ENCODE assay signal across 21 cellular contexts in genomic region chr4:140170299-140170698, GRCh38. TPM values are rescaled to one million over a fixed set of nuclear protein-coding genes. Genes with fewer than 3 reads are reported as not detected.
A peak's percentile ranks its signal among the peaks of the same experiment; 100 is the strongest.
DNase-seq lines count a peak whose midpoint lies in the region; ATAC-seq, FAIRE-seq and TF ChIP-seq lines count a peak whose summit lies in the region.
"Had no signal": no experiment of that assay in that cellular context is flagged by ENCODE, and none has a peak within 500 bp of the region (broad histone marks: within the 10 kb centered on the region; RNA-seq: fewer than 3 reads in every experiment).

No MANE protein-coding gene starts in this region.

- BruUV-seq in HepG2 (replicated peaks; lab: Mats Ljungman, UMichigan): no TSS peak

- no peak for ATAC-seq in HepG2
- ATAC-seq in right lobe of liver: peak; percentile 45 to 74 (median 69)
- ATAC-seq in HG02623 (IDR thresholded peaks at IDR 0.05; ENCODE audit: unreplicated experiment): no peak
- ATAC-seq: A549; CD8-positive, alpha-beta T cell had no signal

- no peak for TF ChIP-seq CTCF in astrocyte (IDR thresholded peaks at IDR 0.05; ENCODE audit: insufficient read depth, low read depth, low read length)
- no peak for TF ChIP-seq CTCF in HepG2 (CRISPR knock-in tag; IDR thresholded peaks at IDR 0.05)
- no peak for TF ChIP-seq CTCF in right lobe of liver (IDR thresholded peaks at IDR 0.05)

- H3K27ac ChIP-seq in astrocyte (ENCODE audit: low read depth, low read length) (no peak overlapping the region), HepG2 (ENCODE audit: extremely low read length, insufficient read depth, low read length) (no peak overlapping the region), right lobe of liver (no peak overlapping the region)
- H3K27ac ChIP-seq: 22Rv1; A549; BLaER1 treated with 17β-estradiol and CSF1 and Interleukin-3, amounts not matched to agents 10 nM and 100 nM; C4-2B had no signal

- H3K27ac Mint-ChIP-seq in astrocyte (ENCODE audit: unreplicated experiment): no peak overlapping the region
- H3K27ac Mint-ChIP-seq: B cell; CD4-positive, alpha-beta T cell; CD8-positive, alpha-beta T cell had no signal

- no peak for TF ChIP-seq RAD21 in HepG2 (CRISPR knock-in tag; IDR thresholded peaks at IDR 0.05)

- no peak overlapping the region for H2AFZ ChIP-seq in astrocyte (ENCODE audit: low read depth, low read length)
- no peak overlapping the region for H2AFZ ChIP-seq in HepG2 (ENCODE audit: low read length)

- FAIRE-seq in astrocyte (lab: Jason Lieb, UNC): peak; percentile 26
- no peak for FAIRE-seq in HepG2 (lab: Jason Lieb, UNC)
- FAIRE-seq: A549, D721Med, G401.6, GM12891, GM19239 had no signal

- DNase-seq in astrocyte (ENCODE audit: low read depth): no peak
- DNase-seq in HepG2 (ENCODE audit: low spot score): no peak
- DNase-seq in right lobe of liver: no peak
- no peak for DNase-seq in activated T-cell treated with anti-CD3 and anti-CD28 coated beads, Interleukin-2, amount 50 U/mL, for 1 hour
- DNase-seq: AML-193; Caco-2; Calu3; CD4-positive, alpha-beta T cell; CD8-positive, alpha-beta T cell; DMS79 treated with DMSO at 0.1 percent for 48 hours; GF-D8 had no signal

- no peaks in the 10 kb centered on the region for H4K20me1 ChIP-seq in astrocyte (ENCODE audit: insufficient read depth, low read length)
- no peaks in the 10 kb centered on the region for H4K20me1 ChIP-seq in HepG2 (ENCODE audit: insufficient read depth, low read length)
- H4K20me1 ChIP-seq: BLaER1 treated with 17β-estradiol and CSF1 and Interleukin-3, amounts not matched to agents 10 nM and 100 nM had no signal

- intact Hi-C loops in HepG2 (cut with micrococcal nuclease; ENCODE audit: unreplicated experiment) (no loop called here), right lobe of liver (cut with DNase I) (no loop called here)

- H3K9me3 ChIP-seq in astrocyte (ENCODE audit: insufficient read depth, low read depth, low read length): no peaks in the 10 kb centered on the region
- H3K9me3 ChIP-seq in HepG2 (ENCODE audit: low read length): no peaks in the 10 kb centered on the region
- H3K9me3 ChIP-seq in right lobe of liver: no peaks in the 10 kb centered on the region
- H3K9me3 ChIP-seq: A549, Caco-2 had no signal

- no peaks in the 10 kb centered on the region for H3K36me3 ChIP-seq in astrocyte (ENCODE audit: insufficient read depth, low read length)
- no peaks in the 10 kb centered on the region for H3K36me3 ChIP-seq in HepG2 (replicated peaks in 1 of 2; ENCODE audit: control insufficient read depth in 1 of 2, insufficient read depth in 2 of 2, low read length in 2 of 2)
- no peaks in the 10 kb centered on the region for H3K36me3 ChIP-seq in right lobe of liver
- H3K36me3 ChIP-seq: BLaER1 treated with 17β-estradiol and CSF1 and Interleukin-3, amounts not matched to agents 10 nM and 100 nM had no signal

- H3K79me2 ChIP-seq in astrocyte (ENCODE audit: insufficient read depth, low read length): no peaks in the 10 kb centered on the region
- no peaks in the 10 kb centered on the region for H3K79me2 ChIP-seq in HepG2 (ENCODE audit: insufficient read depth, low read length)

- H3K4me3 Mint-ChIP-seq in astrocyte (ENCODE audit: unreplicated experiment): no peak overlapping the region
- H3K4me3 Mint-ChIP-seq: B cell; CD4-positive, alpha-beta T cell; CD8-positive, alpha-beta T cell had no signal

- in situ Hi-C loops in HepG2 (cut with HindIII; ENCODE audit: extremely low pct_ligation_motif_present, low pct_unique_long_range_greater_than_20kb): no loop called here

- H3K4me1 ChIP-seq in astrocyte (ENCODE audit: insufficient read depth, low read length) (peaks cover 2% of the 10 kb centered on the region), HepG2 (ENCODE audit: insufficient read depth, low read length) (no peaks in the 10 kb centered on the region), right lobe of liver (no peaks in the 10 kb centered on the region)
- H3K4me1 ChIP-seq: A549, Caco-2 had no signal

- H3K9ac ChIP-seq in astrocyte (ENCODE audit: low read length) (no peak overlapping the region), HepG2 (ENCODE audit: insufficient read depth, low read depth, low read length) (no peak overlapping the region)
- H3K9ac ChIP-seq: BLaER1 treated with 17β-estradiol and CSF1 and Interleukin-3, amounts not matched to agents 10 nM and 100 nM had no signal

- H3K27me3 Mint-ChIP-seq in astrocyte (ENCODE audit: low read depth, unreplicated experiment): peaks cover 2% of the 10 kb centered on the region
- H3K27me3 Mint-ChIP-seq: CD4-positive, alpha-beta T cell had no signal

- no peaks in the 10 kb centered on the region for H3K9me3 Mint-ChIP-seq in astrocyte (ENCODE audit: unreplicated experiment)
- H3K9me3 Mint-ChIP-seq: CD4-positive, alpha-beta T cell; CD8-positive, alpha-beta T cell had no signal

- TF ChIP-seq POLR2A in HepG2 (IDR thresholded peaks at IDR 0.05; ENCODE audit: insufficient read depth in 1 of 2, low read depth in 2 of 2, low read length in 2 of 2) (no peak), right lobe of liver (IDR thresholded peaks at IDR 0.05) (no peak)

- no peaks in the 10 kb centered on the region for H3K36me3 Mint-ChIP-seq in astrocyte (ENCODE audit: low read depth, unreplicated experiment)
- H3K36me3 Mint-ChIP-seq: CD8-positive, alpha-beta T cell had no signal

- POLR2A ChIA-PET in HepG2 (lab: Yijun Ruan, JAX): no interaction called here

- 26% methylated on average over 4 of the region's 4 CpGs for WGBS in HepG2 (ENCODE audit: low lambda C conversion rate)
- 73% methylated on average over 4 of the region's 4 CpGs for WGBS in right lobe of liver (ENCODE audit: insufficient coverage, low coverage, low lambda C conversion rate, missing lambda C conversion rate)

- no peak overlapping the region for H3K4me3 ChIP-seq in astrocyte (ENCODE audit: insufficient read depth, low read depth, low read length)
- H3K4me3 ChIP-seq in HepG2 (replicated peaks in 1 of 3; ENCODE audit: insufficient read depth in 1 of 3, low read depth in 2 of 3, low read length in 3 of 3): no peak overlapping the region
- no peak overlapping the region for H3K4me3 ChIP-seq in right lobe of liver
- H3K4me3 ChIP-seq: A549; BLaER1 treated with 17β-estradiol and CSF1 and Interleukin-3, amounts not matched to agents 10 nM and 100 nM had no signal

- TF ChIP-seq EP300 in HepG2 (IDR thresholded peaks at IDR 0.05; ENCODE audit: low read depth in 2 of 2, low read length in 2 of 2) (no peak), HepG2 (CRISPR knock-in tag; IDR thresholded peaks at IDR 0.05; ENCODE audit: borderline replicate concordance) (no peak)

- no peaks in the 10 kb centered on the region for H3K27me3 ChIP-seq in astrocyte (ENCODE audit: insufficient read depth, low read length)
- H3K27me3 ChIP-seq in HepG2 (ENCODE audit: control insufficient read depth in 1 of 2, insufficient read depth in 2 of 2, low read length in 2 of 2): no peaks in the 10 kb centered on the region
- H3K27me3 ChIP-seq in right lobe of liver: no peaks in the 10 kb centered on the region
- H3K27me3 ChIP-seq: BLaER1 treated with 17β-estradiol and CSF1 and Interleukin-3, amounts not matched to agents 10 nM and 100 nM had no signal

- H3K4me1 Mint-ChIP-seq in astrocyte (ENCODE audit: low read depth, unreplicated experiment): peaks cover 3% of the 10 kb centered on the region

- H3K4me2 ChIP-seq in astrocyte (ENCODE audit: low read length) (no peak overlapping the region), HepG2 (ENCODE audit: low read depth, low read length) (no peak overlapping the region)
- H3K4me2 ChIP-seq: A549; BLaER1 treated with 17β-estradiol and CSF1 and Interleukin-3, amounts not matched to agents 10 nM and 100 nM had no signal

- CTCF ChIA-PET in HepG2 (lab: Yijun Ruan, JAX; ENCODE audit: low intra/inter-chr PET ratio, low total read pairs): no interaction called here

TF ChIP-seq in HepG2, 621 proteins besides CTCF, POLR2A, EP300 and RAD21:
- no peak for TF ChIP-seq CSRNP2 (CRISPR knock-in tag; conservative IDR thresholded peaks at IDR 0.05; ENCODE audit: low read depth)
- TF ChIP-seq ZNF317 (CRISPR knock-in tag; IDR thresholded peaks at IDR 0.05): 0 out of 2 replicates have a peak, but pooled peaks have one; percentile 41
TF ChIP-seq in HepG2: peak in this region for 1.

RNA-seq across cellular contexts. Expression of gene MAML3, which starts 16.3 kb away (rescaled TPM):
- total RNA-seq in astrocyte: 8.1 and 10.2 TPM in 2 replicates
- total RNA-seq in HepG2 (2016; rRNA removed; fragmentation: Illumina TruSeq; extraction: Trizol): 0.13 TPM in 1 of 2 replicates, not detected in the other
- under 0.01 TPM in 1 of 2 replicates, not detected in the other for total RNA-seq in HepG2 (2016; cell fraction: cytosol; rRNA removed; fragmentation: Illumina TruSeq; extraction: Trizol; ENCODE audit: low read depth)
- 0.09 TPM in 1 of 2 replicates, not detected in the other for total RNA-seq in HepG2 (2016; cell fraction: insoluble cytoplasmic fraction; rRNA removed; fragmentation: Illumina TruSeq; extraction: Trizol)
- not detected in 2 replicates for total RNA-seq in HepG2 (2016; cell fraction: membrane; rRNA removed; fragmentation: Illumina TruSeq; extraction: Trizol)
- not detected in 2 replicates for total RNA-seq in HepG2 (2016; cell fraction: nucleus; rRNA removed; fragmentation: Illumina TruSeq; extraction: Trizol)
- 0.04 and 0.05 TPM in 2 replicates for polyA plus RNA-seq in HepG2 (2011; rRNA removed)
- polyA plus RNA-seq in HepG2 (2011; cell fraction: cytosol; rRNA removed): 0.07 and 0.08 TPM in 2 replicates
- 0.07 and 0.08 TPM in 2 replicates for polyA plus RNA-seq in HepG2 (2011; cell fraction: nucleus; rRNA removed)
- 0.25 and 0.36 TPM in 2 replicates for polyA plus RNA-seq in HepG2 (2012)
- polyA plus RNA-seq in HepG2 (2016; cell fraction: cytosol; fragmentation: Illumina TruSeq; extraction: Trizol; ENCODE audit: low read depth): not detected in 2 replicates
- polyA plus RNA-seq in HepG2 (2016; cell fraction: insoluble cytoplasmic fraction; fragmentation: Illumina TruSeq; extraction: Trizol; ENCODE audit: low read depth): 0.04 TPM in 1 of 2 replicates, not detected in the other
- polyA plus RNA-seq in HepG2 (2016; cell fraction: membrane; fragmentation: Illumina TruSeq; extraction: Trizol; ENCODE audit: low read depth): not detected in 2 replicates
- polyA plus RNA-seq in HepG2 (2016; cell fraction: nucleus; fragmentation: Illumina TruSeq; extraction: Trizol; ENCODE audit: insufficient read depth, low read depth): not detected in 2 replicates
- polyA minus RNA-seq in HepG2 (2011; rRNA and poly(A)+ RNA removed; ENCODE audit: low replicate concordance): 0.04 and 2.7 TPM in 2 replicates
- polyA minus RNA-seq in HepG2 (2011; cell fraction: cytosol; rRNA and poly(A)+ RNA removed): 0.30 TPM in 1 of 2 replicates, not detected in the other
- polyA minus RNA-seq in HepG2 (2011; cell fraction: nucleus; rRNA and poly(A)+ RNA removed): 0.50 and 0.52 TPM in 2 replicates
- 1 to 10 TPM; 2.6 to 7.8 (median 5.0) TPM for total RNA-seq in right lobe of liver

Comparison
In these comparisons a context has a peak if more than half of its experiments do, and no peak if none do; other contexts are left out.
1. ATAC-seq: peak in right lobe of liver (4 of 4); none in HepG2 (single experiment) and HG02623 (single experiment).